In the genomic region with DNA sequence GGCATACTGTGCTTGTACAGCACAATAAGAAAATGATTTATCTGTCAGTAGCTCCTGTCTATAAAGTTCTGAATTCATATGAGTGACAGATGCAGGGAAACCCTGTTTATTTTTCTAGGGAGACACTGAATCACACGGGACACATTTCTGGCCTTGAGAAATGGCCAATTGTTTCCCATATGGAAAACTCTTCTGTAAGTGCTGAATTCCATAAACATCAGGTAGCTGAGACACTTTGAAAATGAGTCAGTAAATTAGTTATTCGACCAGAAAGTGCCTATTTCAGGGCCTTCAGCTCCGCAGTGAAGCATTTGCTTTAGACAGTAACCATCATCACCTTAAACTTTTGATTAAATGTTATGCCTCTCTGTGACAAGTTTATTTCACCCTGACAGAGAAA, we compare ENCODE assay signal across 16 cellular contexts.
DNase-seq lines count a peak whose midpoint lies in the region; TF ChIP-seq lines count a peak whose summit lies in the region.
"Had no signal": no experiment of that assay in that cellular context is flagged by ENCODE, and none has a peak within 500 bp of the region (broad histone marks: within the 10 kb centered on the region; RNA-seq: fewer than 3 reads in every experiment).

No MANE protein-coding gene starts in this region.

- H3K9me3 ChIP-seq in adipocyte (ENCODE audit: control insufficient read depth, low read length) (peaks cover 8% of the 10 kb centered on the region), esophagus squamous epithelium (peaks cover 0 to 6% (median 0%) of the 10 kb centered on the region in 3 donors)

- no peak overlapping the region for H3K4me3 Mint-ChIP-seq in glutamatergic neuron (ENCODE audit: unreplicated experiment)
- H3K4me3 Mint-ChIP-seq: B cell; CD8-positive, alpha-beta memory T cell; HFFc6 had no signal

- H3K4me1 ChIP-seq in adipocyte (ENCODE audit: control insufficient read depth, insufficient read depth, low read length) (no peaks in the 10 kb centered on the region), esophagus squamous epithelium (no peaks in the 10 kb centered on the region)
- H3K4me1 ChIP-seq: BLaER1 treated with 17β-estradiol and CSF1 and Interleukin-3, amounts not matched to agents 10 nM and 100 nM had no signal

- WGBS in esophagus squamous epithelium, 2 donors = 42 to 52% methylated on average over 3 of the region's 3 CpGs

- no peak overlapping the region for H3K4me3 ChIP-seq in adipocyte (ENCODE audit: low read length)
- H3K4me3 ChIP-seq in esophagus squamous epithelium = no peak overlapping the region
- H3K4me3 ChIP-seq: BLaER1 treated with 17β-estradiol and CSF1 and Interleukin-3, amounts not matched to agents 10 nM and 100 nM had no signal

- H3K9me3 Mint-ChIP-seq in glutamatergic neuron (ENCODE audit: unreplicated experiment) = peaks cover 8% of the 10 kb centered on the region

- H3K27ac Mint-ChIP-seq in glutamatergic neuron (ENCODE audit: unreplicated experiment) = no peak overlapping the region
- H3K27ac Mint-ChIP-seq: B cell; CD8-positive, alpha-beta memory T cell; HFFc6 had no signal

- no peaks in the 10 kb centered on the region for H3K4me1 Mint-ChIP-seq in glutamatergic neuron (ENCODE audit: low read depth, unreplicated experiment)
- H3K4me1 Mint-ChIP-seq: B cell; CD8-positive, alpha-beta memory T cell had no signal

- no peak overlapping the region for H3K27ac ChIP-seq in esophagus squamous epithelium
- H3K27ac ChIP-seq: BLaER1 treated with 17β-estradiol and CSF1 and Interleukin-3, amounts not matched to agents 10 nM and 100 nM had no signal

- no peak for TF ChIP-seq POLR2A in esophagus squamous epithelium (IDR thresholded peaks at IDR 0.05)

- no peaks in the 10 kb centered on the region for H3K36me3 Mint-ChIP-seq in glutamatergic neuron (ENCODE audit: unreplicated experiment)
- H3K36me3 Mint-ChIP-seq: CD8-positive, alpha-beta memory T cell had no signal

- intact Hi-C loops in esophagus squamous epithelium (cut with DNase I) = no loop called here

- DNase-seq in HT1080 (ENCODE audit: low read depth) = peak; percentile 50
- DNase-seq in adipocyte (ENCODE audit: low read depth) = peak; percentile 9
- peak; percentile 10 for DNase-seq in iris pigment epithelial cell (ENCODE audit: low read depth)
- DNase-seq in non-pigmented ciliary epithelial cell (ENCODE audit: low read depth) = peak; percentile 2
- DNase-seq in esophagus squamous epithelium (lab: John Stamatoyannopoulos, UW) = no peak
- DNase-seq in glutamatergic neuron = no peak
- DNase-seq in middle frontal gyrus (ENCODE audit: extremely low spot score, low spot score) = no peak
- DNase-seq: CD8-positive, alpha-beta memory T cell; COR-L47; DMS 273 treated with DMSO at 0.1 percent for 48 hours; GF-D8; GOT3; H7; HFFc6 had no signal

- TF ChIP-seq CTCF in esophagus squamous epithelium (IDR thresholded peaks at IDR 0.05) (no peak), glutamatergic neuron (IDR thresholded peaks at IDR 0.05; ENCODE audit: partially characterized antibody, unreplicated experiment) (no peak)

- H3K27me3 Mint-ChIP-seq in glutamatergic neuron (ENCODE audit: unreplicated experiment) = no peaks in the 10 kb centered on the region
- H3K27me3 Mint-ChIP-seq: B cell had no signal

- no peaks in the 10 kb centered on the region for H3K36me3 ChIP-seq in adipocyte (ENCODE audit: control insufficient read depth, insufficient read depth, low read length, severe bottlenecking)
- no peaks in the 10 kb centered on the region for H3K36me3 ChIP-seq in esophagus squamous epithelium
- H3K36me3 ChIP-seq: BLaER1 treated with 17β-estradiol and CSF1 and Interleukin-3, amounts not matched to agents 10 nM and 100 nM had no signal

- H3K27me3 ChIP-seq in adipocyte (replicated peaks; ENCODE audit: control insufficient read depth, insufficient read depth, low read length) (no peaks in the 10 kb centered on the region), esophagus squamous epithelium (no peaks in the 10 kb centered on the region)
- H3K27me3 ChIP-seq: BLaER1 treated with 17β-estradiol and CSF1 and Interleukin-3, amounts not matched to agents 10 nM and 100 nM had no signal

- no peak overlapping the region for H3K9ac ChIP-seq in adipocyte (ENCODE audit: low read length)
- H3K9ac ChIP-seq: BLaER1 treated with 17β-estradiol and CSF1 and Interleukin-3, amounts not matched to agents 10 nM and 100 nM had no signal

Comparison
In these comparisons a context has a peak if more than half of its experiments do, and no peak if none do; other contexts are left out.
1. DNase-seq: peak in HT1080 (single experiment), adipocyte (single experiment), iris pigment epithelial cell (single experiment) and non-pigmented ciliary epithelial cell (single experiment); none in esophagus squamous epithelium (single experiment), glutamatergic neuron (single experiment) and middle frontal gyrus (single experiment).